Comparison of ENCODE assay signal across 1 cellular context in genomic region chr5:54013556-54014157, GRCh38.
A peak's percentile ranks its signal among the peaks of the same experiment; 100 is the strongest.
TF ChIP-seq lines count a peak whose summit lies in the region.

No MANE protein-coding gene starts in this region.

TF ChIP-seq in K562, 482 proteins besides CTCF, POLR2A, EP300 and RAD21 (continued from another document and continues in another):
- no peak for TF ChIP-seq E4F1 (CRISPR knock-in tag; IDR thresholded peaks at IDR 0.05; ENCODE audit: borderline replicate concordance)
- TF ChIP-seq HIVEP1 (CRISPR knock-in tag; IDR thresholded peaks at IDR 0.05), result no peak
- no peak for TF ChIP-seq NR2C1 (IDR thresholded peaks at IDR 0.05)
- peak; percentile 46 for TF ChIP-seq NR2C1 (tag; IDR thresholded peaks at IDR 0.05)
- TF ChIP-seq CEBPG (CRISPR knock-in tag; IDR thresholded peaks at IDR 0.05), result no peak
- peak in 1 of 2 experiments; percentile 63; a peak in 2 of 4 replicates for TF ChIP-seq CEBPG (tag; conservative IDR thresholded peaks at IDR 0.05 in 1 of 2, IDR thresholded peaks at IDR 0.05 in 1 of 2)
- peak; percentile 69 for TF ChIP-seq MEIS2 (IDR thresholded peaks at IDR 0.05; ENCODE audit: partially characterized antibody)
- peak; percentile 55 to 59; a peak in 3 of 4 replicates for TF ChIP-seq KDM1A (IDR thresholded peaks at IDR 0.05)
- no peak for TF ChIP-seq PTBP1 (IDR thresholded peaks at IDR 0.05; ENCODE audit: low read depth, low read length)
- TF ChIP-seq TCF7 (IDR thresholded peaks at IDR 0.05; ENCODE audit: borderline replicate concordance), result no peak
- no peak for TF ChIP-seq MTF1 (CRISPR knock-in tag; IDR thresholded peaks at IDR 0.05; ENCODE audit: borderline replicate concordance)
- no peak for TF ChIP-seq ZNF707 (CRISPR knock-in tag; conservative IDR thresholded peaks at IDR 0.05)
- no peak for TF ChIP-seq ZSCAN32 (CRISPR knock-in tag; IDR thresholded peaks at IDR 0.05)
- peak; percentile 73; the same call in 1 of the 2 replicates for TF ChIP-seq MAFF (IDR thresholded peaks at IDR 0.05; ENCODE audit: low read length)
- TF ChIP-seq ATF6 (CRISPR knock-in tag; IDR thresholded peaks at IDR 0.05), result no peak
- peak; percentile 62 for TF ChIP-seq CEBPB (tag; IDR thresholded peaks at IDR 0.05)
- TF ChIP-seq PKNOX1 (IDR thresholded peaks at IDR 0.05), result peak; percentile 45; the same call in 1 of the 2 replicates
- TF ChIP-seq POLR2H (tag; IDR thresholded peaks at IDR 0.05; ENCODE audit: low read depth), result no peak; the same call in 1 of the 2 replicates
- peak; percentile 91 for TF ChIP-seq JUND (IDR thresholded peaks at IDR 0.05; ENCODE audit: borderline replicate concordance, low read depth, low read length)
- TF ChIP-seq JUND (tag; IDR thresholded peaks at IDR 0.05; ENCODE audit: borderline replicate concordance, low read depth, low read length), result peak; percentile 82; the same call in 2 of the 3 replicates
- 0 out of 2 replicates have a peak, but pooled peaks have one; percentile 46 for TF ChIP-seq EHMT2 (IDR thresholded peaks at IDR 0.05)
- no peak for TF ChIP-seq TEAD2 (tag; IDR thresholded peaks at IDR 0.05)
- TF ChIP-seq ZBTB49 (CRISPR knock-in tag; IDR thresholded peaks at IDR 0.05; ENCODE audit: borderline replicate concordance), result no peak
- peak; percentile 39; the same call in 1 of the 2 replicates for TF ChIP-seq BACH1 (tag; IDR thresholded peaks at IDR 0.05)
- no peak for TF ChIP-seq ZNF197 (CRISPR knock-in tag; IDR thresholded peaks at IDR 0.05; ENCODE audit: low read depth)
- TF ChIP-seq ZEB2 (IDR thresholded peaks at IDR 0.05), result 0 out of 2 replicates have a peak, but pooled peaks have one; percentile 24
- TF ChIP-seq POLR3G (IDR thresholded peaks at IDR 0.05; ENCODE audit: extremely low read depth, insufficient read length, insufficient replicate concordance), result no peak
- TF ChIP-seq KDM4B (IDR thresholded peaks at IDR 0.05; ENCODE audit: borderline replicate concordance in 2 of 2, low read depth in 1 of 2), result no peak
- TF ChIP-seq, protein P1, sequence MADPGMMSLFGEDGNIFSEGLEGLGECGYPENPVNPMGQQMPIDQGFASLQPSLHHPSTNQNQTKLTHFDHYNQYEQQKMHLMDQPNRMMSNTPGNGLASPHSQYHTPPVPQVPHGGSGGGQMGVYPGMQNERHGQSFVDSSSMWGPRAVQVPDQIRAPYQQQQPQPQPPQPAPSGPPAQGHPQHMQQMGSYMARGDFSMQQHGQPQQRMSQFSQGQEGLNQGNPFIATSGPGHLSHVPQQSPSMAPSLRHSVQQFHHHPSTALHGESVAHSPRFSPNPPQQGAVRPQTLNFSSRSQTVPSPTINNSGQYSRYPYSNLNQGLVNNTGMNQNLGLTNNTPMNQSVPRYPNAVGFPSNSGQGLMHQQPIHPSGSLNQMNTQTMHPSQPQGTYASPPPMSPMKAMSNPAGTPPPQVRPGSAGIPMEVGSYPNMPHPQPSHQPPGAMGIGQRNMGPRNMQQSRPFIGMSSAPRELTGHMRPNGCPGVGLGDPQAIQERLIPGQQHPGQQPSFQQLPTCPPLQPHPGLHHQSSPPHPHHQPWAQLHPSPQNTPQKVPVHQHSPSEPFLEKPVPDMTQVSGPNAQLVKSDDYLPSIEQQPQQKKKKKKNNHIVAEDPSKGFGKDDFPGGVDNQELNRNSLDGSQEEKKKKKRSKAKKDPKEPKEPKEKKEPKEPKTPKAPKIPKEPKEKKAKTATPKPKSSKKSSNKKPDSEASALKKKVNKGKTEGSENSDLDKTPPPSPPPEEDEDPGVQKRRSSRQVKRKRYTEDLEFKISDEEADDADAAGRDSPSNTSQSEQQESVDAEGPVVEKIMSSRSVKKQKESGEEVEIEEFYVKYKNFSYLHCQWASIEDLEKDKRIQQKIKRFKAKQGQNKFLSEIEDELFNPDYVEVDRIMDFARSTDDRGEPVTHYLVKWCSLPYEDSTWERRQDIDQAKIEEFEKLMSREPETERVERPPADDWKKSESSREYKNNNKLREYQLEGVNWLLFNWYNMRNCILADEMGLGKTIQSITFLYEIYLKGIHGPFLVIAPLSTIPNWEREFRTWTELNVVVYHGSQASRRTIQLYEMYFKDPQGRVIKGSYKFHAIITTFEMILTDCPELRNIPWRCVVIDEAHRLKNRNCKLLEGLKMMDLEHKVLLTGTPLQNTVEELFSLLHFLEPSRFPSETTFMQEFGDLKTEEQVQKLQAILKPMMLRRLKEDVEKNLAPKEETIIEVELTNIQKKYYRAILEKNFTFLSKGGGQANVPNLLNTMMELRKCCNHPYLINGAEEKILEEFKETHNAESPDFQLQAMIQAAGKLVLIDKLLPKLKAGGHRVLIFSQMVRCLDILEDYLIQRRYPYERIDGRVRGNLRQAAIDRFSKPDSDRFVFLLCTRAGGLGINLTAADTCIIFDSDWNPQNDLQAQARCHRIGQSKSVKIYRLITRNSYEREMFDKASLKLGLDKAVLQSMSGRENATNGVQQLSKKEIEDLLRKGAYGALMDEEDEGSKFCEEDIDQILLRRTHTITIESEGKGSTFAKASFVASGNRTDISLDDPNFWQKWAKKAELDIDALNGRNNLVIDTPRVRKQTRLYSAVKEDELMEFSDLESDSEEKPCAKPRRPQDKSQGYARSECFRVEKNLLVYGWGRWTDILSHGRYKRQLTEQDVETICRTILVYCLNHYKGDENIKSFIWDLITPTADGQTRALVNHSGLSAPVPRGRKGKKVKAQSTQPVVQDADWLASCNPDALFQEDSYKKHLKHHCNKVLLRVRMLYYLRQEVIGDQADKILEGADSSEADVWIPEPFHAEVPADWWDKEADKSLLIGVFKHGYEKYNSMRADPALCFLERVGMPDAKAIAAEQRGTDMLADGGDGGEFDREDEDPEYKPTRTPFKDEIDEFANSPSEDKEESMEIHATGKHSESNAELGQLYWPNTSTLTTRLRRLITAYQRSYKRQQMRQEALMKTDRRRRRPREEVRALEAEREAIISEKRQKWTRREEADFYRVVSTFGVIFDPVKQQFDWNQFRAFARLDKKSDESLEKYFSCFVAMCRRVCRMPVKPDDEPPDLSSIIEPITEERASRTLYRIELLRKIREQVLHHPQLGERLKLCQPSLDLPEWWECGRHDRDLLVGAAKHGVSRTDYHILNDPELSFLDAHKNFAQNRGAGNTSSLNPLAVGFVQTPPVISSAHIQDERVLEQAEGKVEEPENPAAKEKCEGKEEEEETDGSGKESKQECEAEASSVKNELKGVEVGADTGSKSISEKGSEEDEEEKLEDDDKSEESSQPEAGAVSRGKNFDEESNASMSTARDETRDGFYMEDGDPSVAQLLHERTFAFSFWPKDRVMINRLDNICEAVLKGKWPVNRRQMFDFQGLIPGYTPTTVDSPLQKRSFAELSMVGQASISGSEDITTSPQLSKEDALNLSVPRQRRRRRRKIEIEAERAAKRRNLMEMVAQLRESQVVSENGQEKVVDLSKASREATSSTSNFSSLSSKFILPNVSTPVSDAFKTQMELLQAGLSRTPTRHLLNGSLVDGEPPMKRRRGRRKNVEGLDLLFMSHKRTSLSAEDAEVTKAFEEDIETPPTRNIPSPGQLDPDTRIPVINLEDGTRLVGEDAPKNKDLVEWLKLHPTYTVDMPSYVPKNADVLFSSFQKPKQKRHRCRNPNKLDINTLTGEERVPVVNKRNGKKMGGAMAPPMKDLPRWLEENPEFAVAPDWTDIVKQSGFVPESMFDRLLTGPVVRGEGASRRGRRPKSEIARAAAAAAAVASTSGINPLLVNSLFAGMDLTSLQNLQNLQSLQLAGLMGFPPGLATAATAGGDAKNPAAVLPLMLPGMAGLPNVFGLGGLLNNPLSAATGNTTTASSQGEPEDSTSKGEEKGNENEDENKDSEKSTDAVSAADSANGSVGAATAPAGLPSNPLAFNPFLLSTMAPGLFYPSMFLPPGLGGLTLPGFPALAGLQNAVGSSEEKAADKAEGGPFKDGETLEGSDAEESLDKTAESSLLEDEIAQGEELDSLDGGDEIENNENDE (IDR thresholded peaks at IDR 0.05; ENCODE audit: low read depth, low read length), result no peak
- TF ChIP-seq SAFB2 (IDR thresholded peaks at IDR 0.05; ENCODE audit: borderline replicate concordance, low read depth, low read length, severe bottlenecking), result no peak
- TF ChIP-seq CTBP1 (IDR thresholded peaks at IDR 0.05; ENCODE audit: borderline replicate concordance), result peak; percentile 63; the same call in 1 of the 2 replicates
- TF ChIP-seq YBX1 (IDR thresholded peaks at IDR 0.05), result no peak
- TF ChIP-seq ZNF217 (CRISPR knock-in tag; IDR thresholded peaks at IDR 0.05), result no peak
- no peak for TF ChIP-seq PTRF (tag; IDR thresholded peaks at IDR 0.05)
- TF ChIP-seq KHSRP (IDR thresholded peaks at IDR 0.05), result no peak
- TF ChIP-seq L3MBTL2 (IDR thresholded peaks at IDR 0.05), result no peak
- no peak for TF ChIP-seq ETV1 (tag; conservative IDR thresholded peaks at IDR 0.05; ENCODE audit: low read depth)
- no peak for TF ChIP-seq PML (IDR thresholded peaks at IDR 0.05; ENCODE audit: low read length)
- TF ChIP-seq RB1 (IDR thresholded peaks at IDR 0.05; ENCODE audit: low read depth), result no peak
- TF ChIP-seq CBX3 (IDR thresholded peaks at IDR 0.05; ENCODE audit: borderline replicate concordance in 1 of 2, low read length in 2 of 2), result peak in 1 of 2 experiments; percentile 90; a peak in 2 of 3 replicates
- TF ChIP-seq MCM7 (IDR thresholded peaks at IDR 0.05), result no peak
- TF ChIP-seq ZNF174 (CRISPR knock-in tag; IDR thresholded peaks at IDR 0.05), result no peak
- TF ChIP-seq, protein P2, sequence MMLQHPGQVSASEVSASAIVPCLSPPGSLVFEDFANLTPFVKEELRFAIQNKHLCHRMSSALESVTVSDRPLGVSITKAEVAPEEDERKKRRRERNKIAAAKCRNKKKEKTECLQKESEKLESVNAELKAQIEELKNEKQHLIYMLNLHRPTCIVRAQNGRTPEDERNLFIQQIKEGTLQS (IDR thresholded peaks at IDR 0.05), result peak; percentile 90
- TF ChIP-seq, protein P2 (CRISPR knock-in tag; conservative IDR thresholded peaks at IDR 0.05), result no peak
- TF ChIP-seq TFAM (CRISPR knock-in tag; conservative IDR thresholded peaks at IDR 0.05), result no peak
- TF ChIP-seq HEY1 (CRISPR knock-in tag; IDR thresholded peaks at IDR 0.05; ENCODE audit: borderline replicate concordance), result no peak
